In genomic region chr10:70268376-70268775, GRCh38 we compare ENCODE assay signal across 24 cellular contexts. TPM values are rescaled to one million over a fixed set of nuclear protein-coding genes. Genes with fewer than 3 reads are reported as not detected.
"Had no signal": no experiment of that assay in that cellular context is flagged by ENCODE, and none has a peak within 500 bp of the region (broad histone marks: within the 10 kb centered on the region; RNA-seq: fewer than 3 reads in every experiment).

No MANE protein-coding gene starts in this region.

- H3K9ac ChIP-seq: KMS-11 had no signal

- H3K27ac Mint-ChIP-seq: IgD-negative memory B cell had no signal

- DNase-seq: MG63, NCI-H1092, NCI-H1105 treated with DMSO at 0.1 percent for 48 hours, NCI-H1417 treated with DMSO at 0.1 percent for 48 hours, NCI-H1694 treated with DMSO at 0.1 percent for 48 hours, NCI-H1930, NCI-H2081, NCI-H2107, NCI-H226, NCI-H446, NCI-H510A, NCI-H524 treated with DMSO at 0.1 percent for 48 hours, NCI-H69, NCI-H774, Right ventricle myocardium superior, RPMI8226, SIG-M5 had no signal

- H3K4me3 ChIP-seq: K562, MG63, SJSA1, SK-N-MC had no signal

- H3K4me2 ChIP-seq: KMS-11 had no signal

- H3K36me3 Mint-ChIP-seq: IgD-negative memory B cell had no signal

- H3K9me3 Mint-ChIP-seq: IgD-negative memory B cell had no signal

- H3K27ac ChIP-seq: KMS-11, SK-N-MC had no signal

- H3K4me3 Mint-ChIP-seq: IgD-negative memory B cell had no signal

- H3K27me3 ChIP-seq: MG63, SJSA1 had no signal

- H3K36me3 ChIP-seq: MG63, SJSA1 had no signal

- H3K9me3 ChIP-seq: MG63, SJSA1 had no signal

RNA-seq across cellular contexts. Expression of gene NPFFR1, which starts 15.4 kb away (rescaled TPM):
- total RNA-seq: HT1080, SJSA1 had no signal
- polyA plus RNA-seq: HepG2, IgD-negative memory B cell, K562 had no signal
